19 cellular contexts compared by ENCODE assay signal in the genomic region with DNA sequence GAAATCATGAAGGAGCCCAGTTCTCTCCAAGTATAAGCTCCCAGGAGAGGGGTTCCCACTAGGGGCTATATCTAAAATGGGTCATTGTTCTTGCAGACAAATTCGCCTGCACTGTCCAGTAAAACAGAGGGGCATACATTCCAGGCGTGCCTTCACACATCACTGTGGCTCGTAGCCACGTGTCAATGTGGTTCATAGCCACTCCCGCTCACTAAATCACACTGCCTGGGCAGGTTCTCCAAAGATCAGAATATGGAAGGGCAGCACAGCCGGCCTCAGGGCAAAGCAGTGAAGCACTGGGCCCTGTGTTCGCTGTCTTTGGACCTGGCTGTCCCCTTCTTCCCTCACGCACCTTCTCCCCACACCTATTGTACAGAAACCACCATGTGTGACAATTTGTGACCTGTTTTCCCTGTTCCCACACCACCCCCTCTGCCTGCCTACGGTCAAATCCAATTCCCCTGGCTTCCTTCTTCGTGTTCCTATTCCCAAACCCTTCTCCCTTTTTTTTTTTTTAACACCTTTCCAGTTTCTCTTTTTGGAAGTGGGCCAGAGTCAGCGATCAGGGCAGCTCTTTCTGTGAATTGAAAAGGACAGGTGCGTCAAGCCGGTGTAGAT. TPM values are rescaled to one million over a fixed set of nuclear protein-coding genes. Genes with fewer than 3 reads are reported as not detected.
DNase-seq lines count a peak whose midpoint lies in the region; ATAC-seq and TF ChIP-seq lines count a peak whose summit lies in the region.
"Had no signal": no experiment of that assay in that cellular context is flagged by ENCODE, and none has a peak within 500 bp of the region (broad histone marks: within the 10 kb centered on the region; RNA-seq: fewer than 3 reads in every experiment).

No MANE protein-coding gene starts in this region.

- no peaks in the 10 kb centered on the region for H3K9me3 Mint-ChIP-seq in activated naive CD8-positive, alpha-beta T cell treated with anti-CD3 and anti-CD28 coated beads, Interleukin-2, amount 50 U/mL, for 24 hours
- H3K9me3 Mint-ChIP-seq in naive thymus-derived CD4-positive, alpha-beta T cell: peaks cover 0 to 2% (median 0%) of the 10 kb centered on the region in 11 donors
- H3K9me3 Mint-ChIP-seq: GM23338 had no signal

- POLR2A ChIA-PET in naive thymus-derived CD4-positive, alpha-beta T cell (lab: Charles Lee): interaction anchor here (0.7 to 8.2 kb wide), 4 partner anchors 8 to 190 kb away, joined by 3 to 54 read pairs (median 4); no protein-coding TSS in a partner anchor

- CTCF ChIA-PET in naive thymus-derived CD4-positive, alpha-beta T cell (lab: Charles Lee): interaction anchor here (1.4 kb wide), 2 partner anchors 28 to 47 kb away, joined by 3 to 4 read pairs; no protein-coding TSS in a partner anchor

- TF ChIP-seq POLR2A in lower leg skin (IDR thresholded peaks at IDR 0.05): no peak

- TF ChIP-seq CTCF in lower leg skin (IDR thresholded peaks at IDR 0.05): no peak

- no peak overlapping the region for H3K4me3 Mint-ChIP-seq in activated naive CD8-positive, alpha-beta T cell treated with anti-CD3 and anti-CD28 coated beads, Interleukin-2, amount 50 U/mL, for 24 hours
- H3K4me3 Mint-ChIP-seq in naive thymus-derived CD4-positive, alpha-beta T cell: peak overlapping the region in 5 of 10 donors; percentile 4 to 66 (median 53)
- H3K4me3 Mint-ChIP-seq: GM23338 had no signal

- H3K27me3 Mint-ChIP-seq in activated naive CD8-positive, alpha-beta T cell treated with anti-CD3 and anti-CD28 coated beads, Interleukin-2, amount 50 U/mL, for 24 hours: no peaks in the 10 kb centered on the region
- peaks cover 0 to 10% (median 0%) of the 10 kb centered on the region in 5 donors for H3K27me3 Mint-ChIP-seq in naive thymus-derived CD4-positive, alpha-beta T cell

- peak overlapping the region; percentile 10 for H3K27ac Mint-ChIP-seq in activated naive CD8-positive, alpha-beta T cell treated with anti-CD3 and anti-CD28 coated beads, Interleukin-2, amount 50 U/mL, for 24 hours
- H3K27ac Mint-ChIP-seq in naive thymus-derived CD4-positive, alpha-beta T cell: peak overlapping the region in 5 of 9 donors; percentile 65 to 90 (median 74)
- H3K27ac Mint-ChIP-seq: GM23338 had no signal

- peaks cover 67% of the 10 kb centered on the region for H3K4me1 Mint-ChIP-seq in activated naive CD8-positive, alpha-beta T cell treated with anti-CD3 and anti-CD28 coated beads, Interleukin-2, amount 50 U/mL, for 24 hours
- peaks cover 58 to 90% (median 75%) of the 10 kb centered on the region in 7 donors for H3K4me1 Mint-ChIP-seq in naive thymus-derived CD4-positive, alpha-beta T cell
- H3K4me1 Mint-ChIP-seq: GM23338 had no signal

- H3K27ac ChIP-seq in naive thymus-derived CD4-positive, alpha-beta T cell (ENCODE audit: low read depth, low read length): no peak overlapping the region
- no peak overlapping the region for H3K27ac ChIP-seq in aorta (ENCODE audit: low read depth in 1 of 2, low read length in 2 of 2)
- H3K27ac ChIP-seq: ovary, VCaP had no signal

- peaks cover 64 to 65% of the 10 kb centered on the region in 2 donors for H3K4me1 ChIP-seq in naive thymus-derived CD4-positive, alpha-beta T cell (ENCODE audit: control insufficient read depth in 2 of 2, insufficient read depth in 2 of 2, low read length in 2 of 2)
- no peaks in the 10 kb centered on the region for H3K4me1 ChIP-seq in aorta (ENCODE audit: control insufficient read depth in 1 of 2, insufficient read depth in 2 of 2, low read length in 2 of 2)

- DNase-seq in NCI-H748 (lab: John Stamatoyannopoulos, UW; ENCODE audit: unreplicated experiment) (peak; percentile 37), NCI-H748 treated with DMSO at 0.1 percent for 48 hours (lab: John Stamatoyannopoulos, UW) (no peak), M059J (ENCODE audit: low read depth) (peak; percentile 19), aorta (no peak), left lobe of liver (ENCODE audit: low spot score) (no peak), lower leg skin (ENCODE audit: low spot score in 2 of 2) (no peak)
- no peak for DNase-seq in activated naive CD8-positive, alpha-beta T cell treated with anti-CD3 and anti-CD28 coated beads, Interleukin-2, amount 50 U/mL, for 24 hours
- DNase-seq in naive thymus-derived CD4-positive, alpha-beta T cell: no peak
- DNase-seq: 8988T, activated T-cell treated with anti-CD3 and anti-CD28 coated beads for 4 hours, anterior cingulate cortex, Calu3, KBM-7, mesenchymal stem cell, NCI-H1930, ovary, small intestine had no signal

- intact Hi-C loops in naive thymus-derived CD4-positive, alpha-beta T cell (cut with micrococcal nuclease): no loop called here
- intact Hi-C loops in aorta (cut with DNase I): loop anchor here in 1 of 2 donors (10.0 kb wide), 1 partner anchor 63 kb away; no protein-coding TSS in a partner anchor
- intact Hi-C loops in lower leg skin (cut with DNase I; ENCODE audit: low total_unique reads): no loop called here

- ATAC-seq in activated naive CD8-positive, alpha-beta T cell treated with anti-CD3 and anti-CD28 coated beads, Interleukin-2, amount 50 U/mL, for 24 hours: no peak
- no peak for ATAC-seq in naive thymus-derived CD4-positive, alpha-beta T cell
- ATAC-seq in aorta (ENCODE audit: low FRiP score) (no peak), left lobe of liver (no peak)
- ATAC-seq: GM23338 had no signal

- no peak overlapping the region for H3K4me3 ChIP-seq in naive thymus-derived CD4-positive, alpha-beta T cell (ENCODE audit: low read length)
- H3K4me3 ChIP-seq in aorta (ENCODE audit: low read length in 2 of 2) (no peak overlapping the region), lower leg skin (ENCODE audit: low read depth, poor library complexity, severe bottlenecking) (no peak overlapping the region)
- H3K4me3 ChIP-seq: GM23338, ovary had no signal

- H3K36me3 ChIP-seq in naive thymus-derived CD4-positive, alpha-beta T cell (ENCODE audit: control insufficient read depth in 2 of 3, insufficient read depth in 3 of 3, low read length in 3 of 3): no peaks in the 10 kb centered on the region
- H3K36me3 ChIP-seq in aorta (ENCODE audit: control insufficient read depth in 1 of 2, insufficient read depth in 2 of 2, low read length in 1 of 2): no peaks in the 10 kb centered on the region
- H3K36me3 ChIP-seq: ovary had no signal

- 70 to 80% methylated on average over 13 of the region's 13 CpGs for WGBS in aorta, 2 donors
- WGBS in lower leg skin, 2 donors: 44 to 56% methylated on average over 13 of the region's 13 CpGs

- H3K27me3 ChIP-seq in naive thymus-derived CD4-positive, alpha-beta T cell (ENCODE audit: control insufficient read depth in 2 of 2, insufficient read depth in 2 of 2, low read length in 2 of 2): no peaks in the 10 kb centered on the region
- no peaks in the 10 kb centered on the region for H3K27me3 ChIP-seq in aorta (ENCODE audit: control insufficient read depth in 1 of 2, insufficient read depth in 2 of 2, low read length in 1 of 2)
- H3K27me3 ChIP-seq: ovary had no signal

- no peaks in the 10 kb centered on the region for H3K9me3 ChIP-seq in naive thymus-derived CD4-positive, alpha-beta T cell (ENCODE audit: control insufficient read depth in 2 of 3, low read length in 3 of 3)
- no peaks in the 10 kb centered on the region for H3K9me3 ChIP-seq in aorta (ENCODE audit: control insufficient read depth, low read length)
- H3K9me3 ChIP-seq: ovary had no signal

- H3K36me3 Mint-ChIP-seq in activated naive CD8-positive, alpha-beta T cell treated with anti-CD3 and anti-CD28 coated beads, Interleukin-2, amount 50 U/mL, for 24 hours (ENCODE audit: low read depth): no peaks in the 10 kb centered on the region
- peaks cover 0 to 8% (median 1%) of the 10 kb centered on the region in 5 donors for H3K36me3 Mint-ChIP-seq in naive thymus-derived CD4-positive, alpha-beta T cell

RNA-seq across cellular contexts. Expression of a gene that starts 26.9 kb away (rescaled TPM):
- total RNA-seq in M059J (2014; rRNA removed; shearing (Covaris generic)): not detected in 2 replicates
- total RNA-seq in naive thymus-derived CD4-positive, alpha-beta T cell: 10 to 100 TPM in 3 of 5 experiments, under 1 TPM in 2; 0.67 to 49.7 (median 17.0) TPM
- 10 to 100 TPM; 11.1 to 25.3 TPM for polyA plus RNA-seq in naive thymus-derived CD4-positive, alpha-beta T cell
- total RNA-seq in aorta (10 to 100 TPM; 18.7 to 24.2 TPM), left lobe of liver (4.7 TPM), lower leg skin (10 to 100 TPM; 49.4 to 80.2 (median 52.7) TPM)
- polyA plus RNA-seq in aorta: 1 to 10 TPM; 4.8 to 7.4 TPM

Comparison
In these comparisons a context has a peak if more than half of its experiments do, and no peak if none do; other contexts are left out.
1. DNase-seq: peak in NCI-H748 (single experiment) and M059J (single experiment); none in NCI-H748 treated with DMSO at 0.1 percent for 48 hours (single experiment), activated naive CD8-positive, alpha-beta T cell treated with anti-CD3 and anti-CD28 coated beads, Interleukin-2, amount 50 U/mL, for 24 hours (single experiment), naive thymus-derived CD4-positive, alpha-beta T cell (0 of 9), aorta (0 of 2), left lobe of liver (single experiment) and lower leg skin (0 of 2).